In genomic region chrX:1561164-1561563, GRCh38 we compare ENCODE assay signal across 18 cellular contexts. TPM values are rescaled to one million over a fixed set of nuclear protein-coding genes. Genes with fewer than 3 reads are reported as not detected.
DNase-seq lines count a peak whose midpoint lies in the region; ATAC-seq lines count a peak whose summit lies in the region.
"Had no signal": no experiment of that assay in that cellular context is flagged by ENCODE, and none has a peak within 500 bp of the region (broad histone marks: within the 10 kb centered on the region; RNA-seq: fewer than 3 reads in every experiment).

No MANE protein-coding gene starts in this region.

- H3K27me3 Mint-ChIP-seq in activated CD8-positive, alpha-beta memory T cell treated with anti-CD3 and anti-CD28 coated beads, Interleukin-2, amount 10 ng/mL, durations not matched to agents 7 days and 5 days, result no peaks in the 10 kb centered on the region
- no peaks in the 10 kb centered on the region for H3K27me3 Mint-ChIP-seq in CD4-positive, CD25-positive, alpha-beta regulatory T cell
- H3K27me3 Mint-ChIP-seq in activated T-helper 17 cell treated with anti-CD3 and anti-CD28 coated beads, Interleukin-2, amount 50 U/mL, for 72 hours, result no peaks in the 10 kb centered on the region
- no peaks in the 10 kb centered on the region for H3K27me3 Mint-ChIP-seq in naive thymus-derived CD8-positive, alpha-beta T cell

- no peak overlapping the region for H3K27ac ChIP-seq in CD4-positive, CD25-positive, alpha-beta regulatory T cell (ENCODE audit: insufficient read depth, low read length, poor library complexity, severe bottlenecking)
- H3K27ac ChIP-seq: A549, RWPE1 had no signal

- no peak overlapping the region for H3K4me3 ChIP-seq in CD4-positive, CD25-positive, alpha-beta regulatory T cell (ENCODE audit: low read depth, low read length)
- H3K4me3 ChIP-seq: A549, MG63 had no signal

- no peak for DNase-seq in activated CD8-positive, alpha-beta memory T cell treated with anti-CD3 and anti-CD28 coated beads, Interleukin-2, amount 10 ng/mL, durations not matched to agents 7 days and 5 days
- no peak for DNase-seq in activated CD8-positive, alpha-beta memory T cell treated with anti-CD3 and anti-CD28 coated beads for 24 hours
- DNase-seq in CD4-positive, CD25-positive, alpha-beta regulatory T cell, result no peak
- no peak for DNase-seq in naive thymus-derived CD8-positive, alpha-beta T cell
- DNase-seq in AG20443 (ENCODE audit: low spot score) (no peak), NCI-H2081 treated with DMSO at 0.1 percent for 48 hours (lab: John Stamatoyannopoulos, UW) (no peak)
- DNase-seq: GOT3; MG63; NCI-H1092 treated with DMSO at 0.1 percent for 48 hours; NCI-H1694; NCI-H69; NK-92 treated with Interleukin-12 subunit alpha and Interleukin-12 subunit beta, amount 100 ng/mL, for 24 hours; OCI-M1 had no signal

- ATAC-seq in activated CD8-positive, alpha-beta memory T cell treated with anti-CD3 and anti-CD28 coated beads, Interleukin-2, amount 10 ng/mL, durations not matched to agents 7 days and 5 days, result no peak
- ATAC-seq in CD4-positive, CD25-positive, alpha-beta regulatory T cell (ENCODE audit: low read depth in 2 of 2), result no peak
- ATAC-seq in activated T-helper 17 cell treated with anti-CD3 and anti-CD28 coated beads, Interleukin-2, amount 50 U/mL, for 72 hours (replicated peaks), result no peak
- no peak for ATAC-seq in naive thymus-derived CD8-positive, alpha-beta T cell
- ATAC-seq: HepG2 had no signal

- H3K27me3 ChIP-seq in CD4-positive, CD25-positive, alpha-beta regulatory T cell (ENCODE audit: control insufficient read depth, insufficient read depth, low read length), result no peaks in the 10 kb centered on the region

- no peaks in the 10 kb centered on the region for H3K9me3 ChIP-seq in CD4-positive, CD25-positive, alpha-beta regulatory T cell (ENCODE audit: control insufficient read depth in 2 of 2, low read length in 2 of 2)
- H3K9me3 ChIP-seq: A549, MG63 had no signal

- peaks cover 4% of the 10 kb centered on the region for H3K36me3 Mint-ChIP-seq in activated CD8-positive, alpha-beta memory T cell treated with anti-CD3 and anti-CD28 coated beads, Interleukin-2, amount 10 ng/mL, durations not matched to agents 7 days and 5 days
- no peaks in the 10 kb centered on the region for H3K36me3 Mint-ChIP-seq in CD4-positive, CD25-positive, alpha-beta regulatory T cell
- H3K36me3 Mint-ChIP-seq in activated T-helper 17 cell treated with anti-CD3 and anti-CD28 coated beads, Interleukin-2, amount 50 U/mL, for 72 hours (ENCODE audit: low read depth), result no peaks in the 10 kb centered on the region
- peaks cover 0 to 7% (median 0%) of the 10 kb centered on the region in 3 donors for H3K36me3 Mint-ChIP-seq in naive thymus-derived CD8-positive, alpha-beta T cell

- no peaks in the 10 kb centered on the region for H3K36me3 ChIP-seq in CD4-positive, CD25-positive, alpha-beta regulatory T cell (ENCODE audit: control insufficient read depth, insufficient read depth, low read length)
- H3K36me3 ChIP-seq: MG63 had no signal

- CTCF ChIA-PET in activated CD8-positive, alpha-beta memory T cell treated with anti-CD3 and anti-CD28 coated beads, Interleukin-2, amount 10 ng/mL, durations not matched to agents 7 days and 5 days (lab: Charles Lee), result no interaction called here

- H3K4me1 ChIP-seq in CD4-positive, CD25-positive, alpha-beta regulatory T cell (ENCODE audit: control insufficient read depth, insufficient read depth, low read length, poor library complexity, severe bottlenecking), result peaks cover 37% of the 10 kb centered on the region

- no peak overlapping the region for H3K4me3 Mint-ChIP-seq in activated CD8-positive, alpha-beta memory T cell treated with anti-CD3 and anti-CD28 coated beads, Interleukin-2, amount 10 ng/mL, durations not matched to agents 7 days and 5 days
- peak overlapping the region in 1 of 4 donors; percentile 48 for H3K4me3 Mint-ChIP-seq in CD4-positive, CD25-positive, alpha-beta regulatory T cell
- peak overlapping the region; percentile 68 for H3K4me3 Mint-ChIP-seq in activated T-helper 17 cell treated with anti-CD3 and anti-CD28 coated beads, Interleukin-2, amount 50 U/mL, for 72 hours
- H3K4me3 Mint-ChIP-seq in naive thymus-derived CD8-positive, alpha-beta T cell, result peak overlapping the region in 4 of 10 donors; percentile 52 to 75 (median 58)

- H3K4me1 Mint-ChIP-seq in activated CD8-positive, alpha-beta memory T cell treated with anti-CD3 and anti-CD28 coated beads, Interleukin-2, amount 10 ng/mL, durations not matched to agents 7 days and 5 days, result peaks cover 24% of the 10 kb centered on the region
- peaks cover 18 to 88% (median 50%) of the 10 kb centered on the region in 4 donors for H3K4me1 Mint-ChIP-seq in CD4-positive, CD25-positive, alpha-beta regulatory T cell
- peaks cover 32% of the 10 kb centered on the region for H3K4me1 Mint-ChIP-seq in activated T-helper 17 cell treated with anti-CD3 and anti-CD28 coated beads, Interleukin-2, amount 50 U/mL, for 72 hours
- peaks cover 22 to 69% (median 62%) of the 10 kb centered on the region in 4 donors for H3K4me1 Mint-ChIP-seq in naive thymus-derived CD8-positive, alpha-beta T cell

- POLR2A ChIA-PET in naive thymus-derived CD8-positive, alpha-beta T cell (lab: Charles Lee), result no interaction called here

- peak overlapping the region; percentile 15 for H3K27ac Mint-ChIP-seq in activated CD8-positive, alpha-beta memory T cell treated with anti-CD3 and anti-CD28 coated beads, Interleukin-2, amount 10 ng/mL, durations not matched to agents 7 days and 5 days
- H3K27ac Mint-ChIP-seq in CD4-positive, CD25-positive, alpha-beta regulatory T cell, result peak overlapping the region; percentile 73 to 97 (median 73)
- H3K27ac Mint-ChIP-seq in activated T-helper 17 cell treated with anti-CD3 and anti-CD28 coated beads, Interleukin-2, amount 50 U/mL, for 72 hours, result peak overlapping the region; percentile 89
- peak overlapping the region; percentile 49 to 95 (median 85) for H3K27ac Mint-ChIP-seq in naive thymus-derived CD8-positive, alpha-beta T cell

- no peaks in the 10 kb centered on the region for H3K9me3 Mint-ChIP-seq in activated CD8-positive, alpha-beta memory T cell treated with anti-CD3 and anti-CD28 coated beads, Interleukin-2, amount 10 ng/mL, durations not matched to agents 7 days and 5 days (ENCODE audit: low read depth)
- peaks cover 0 to 8% (median 0%) of the 10 kb centered on the region in 7 donors for H3K9me3 Mint-ChIP-seq in CD4-positive, CD25-positive, alpha-beta regulatory T cell
- H3K9me3 Mint-ChIP-seq in activated T-helper 17 cell treated with anti-CD3 and anti-CD28 coated beads, Interleukin-2, amount 50 U/mL, for 72 hours, result peaks cover 6% of the 10 kb centered on the region
- peaks cover 0 to 12% (median 0%) of the 10 kb centered on the region in 9 donors for H3K9me3 Mint-ChIP-seq in naive thymus-derived CD8-positive, alpha-beta T cell

RNA-seq across cellular contexts. Expression of gene P2RY8, which starts 24.2 kb away (rescaled TPM):
- total RNA-seq in activated CD8-positive, alpha-beta memory T cell treated with anti-CD3 and anti-CD28 coated beads, Interleukin-2, amount 10 ng/mL, durations not matched to agents 7 days and 5 days, result 100 to 1,000 TPM in 1 of 2 experiments, 10 to 100 TPM in 1; 82.4 to 109 TPM
- total RNA-seq in CD4-positive, CD25-positive, alpha-beta regulatory T cell, result 158 TPM
- polyA plus RNA-seq in CD4-positive, CD25-positive, alpha-beta regulatory T cell, result 100 to 1,000 TPM; 189 to 222 (median 207) TPM
- 100 to 1,000 TPM in 1 of 2 donors, 10 to 100 TPM in 1; 89.0 to 105 TPM for total RNA-seq in activated T-helper 17 cell treated with anti-CD3 and anti-CD28 coated beads, Interleukin-2, amount 50 U/mL, for 72 hours
- 100 to 1,000 TPM; 131 to 132 TPM for total RNA-seq in naive thymus-derived CD8-positive, alpha-beta T cell
- polyA plus RNA-seq in naive thymus-derived CD8-positive, alpha-beta T cell, result 100 to 1,000 TPM; 163 to 190 (median 169) TPM
- polyA plus RNA-seq: A549 had no signal

RNA-seq across cellular contexts. Expression of gene AKAP17A, which starts 30.2 kb away (rescaled TPM):
- total RNA-seq in activated CD8-positive, alpha-beta memory T cell treated with anti-CD3 and anti-CD28 coated beads, Interleukin-2, amount 10 ng/mL, durations not matched to agents 7 days and 5 days, result 10 to 100 TPM; 83.9 to 88.8 TPM
- 108 TPM for total RNA-seq in CD4-positive, CD25-positive, alpha-beta regulatory T cell
- polyA plus RNA-seq in CD4-positive, CD25-positive, alpha-beta regulatory T cell, result 10 to 100 TPM; 11.0 to 14.8 (median 13.7) TPM
- 10 to 100 TPM; 54.3 to 79.4 TPM for total RNA-seq in activated T-helper 17 cell treated with anti-CD3 and anti-CD28 coated beads, Interleukin-2, amount 50 U/mL, for 72 hours
- total RNA-seq in naive thymus-derived CD8-positive, alpha-beta T cell, result 100 to 1,000 TPM; 157 to 159 TPM
- 10 to 100 TPM; 16.8 to 56.3 (median 22.8) TPM for polyA plus RNA-seq in naive thymus-derived CD8-positive, alpha-beta T cell

RNA-seq across cellular contexts. Expression of gene ASMT, which starts 53.7 kb away (rescaled TPM):
- total RNA-seq in activated CD8-positive, alpha-beta memory T cell treated with anti-CD3 and anti-CD28 coated beads, Interleukin-2, amount 10 ng/mL, durations not matched to agents 7 days and 5 days, result 1 to 10 TPM; 1.2 to 5.0 TPM
- total RNA-seq in CD4-positive, CD25-positive, alpha-beta regulatory T cell, result not detected
- polyA plus RNA-seq in CD4-positive, CD25-positive, alpha-beta regulatory T cell, result under 1 TPM in 3 of 4 donors, not detected in 1; 0.19 to 1.00 (median 0.91) TPM
- 1 to 10 TPM; 2.0 to 8.9 TPM for total RNA-seq in activated T-helper 17 cell treated with anti-CD3 and anti-CD28 coated beads, Interleukin-2, amount 50 U/mL, for 72 hours
- not detected for total RNA-seq in naive thymus-derived CD8-positive, alpha-beta T cell
- not detected for polyA plus RNA-seq in naive thymus-derived CD8-positive, alpha-beta T cell
- total RNA-seq: Daoy, HepG2 had no signal

Comparison
In these comparisons a context has a peak if more than half of its experiments do, and no peak if none do; other contexts are left out.
1. H3K27ac Mint-ChIP-seq: peak in every context shown above with its lines; median percentile 89 in activated T-helper 17 cell treated with anti-CD3 and anti-CD28 coated beads, Interleukin-2, amount 50 U/mL, for 72 hours; 85 in naive thymus-derived CD8-positive, alpha-beta T cell; 73 in CD4-positive, CD25-positive, alpha-beta regulatory T cell; 15 in activated CD8-positive, alpha-beta memory T cell treated with anti-CD3 and anti-CD28 coated beads, Interleukin-2, amount 10 ng/mL, durations not matched to agents 7 days and 5 days.